ENCODE assay signal across 1 cellular context in genomic region chr13:113296842-113297369, GRCh38.
TF ChIP-seq lines count a peak whose summit lies in the region.

TSS of gene LAMP1 (plus strand) at chr13:113297239. CDS start at chr13:113297435, 196 bp downstream.

TF ChIP-seq in HepG2, 621 proteins besides CTCF, POLR2A, EP300 and RAD21 (continued from another document):
- TF ChIP-seq KDM5A (IDR thresholded peaks at IDR 0.05; ENCODE audit: borderline replicate concordance, low read length) (peak; percentile 100), ZNF343 (CRISPR knock-in tag; IDR thresholded peaks at IDR 0.05) (peak; percentile 92), DRAP1 (CRISPR knock-in tag; IDR thresholded peaks at IDR 0.05) (peak; percentile 51), SRSF9 (IDR thresholded peaks at IDR 0.05; ENCODE audit: borderline replicate concordance, insufficient read depth, low read depth, low read length, poor library complexity, severe bottlenecking) (no peak), ZNF7 (CRISPR knock-in tag; IDR thresholded peaks at IDR 0.05) (peak; percentile 10; the same call in 1 of the 2 replicates), E2F5 (CRISPR knock-in tag; conservative IDR thresholded peaks at IDR 0.05) (peak; percentile 88), NR1H2 (CRISPR knock-in tag; IDR thresholded peaks at IDR 0.05; ENCODE audit: borderline replicate concordance, low read depth) (peak; percentile 97), ZNF513 (CRISPR knock-in tag; conservative IDR thresholded peaks at IDR 0.05) (no peak; the same call in 1 of the 2 replicates), NR2C2 (CRISPR knock-in tag; IDR thresholded peaks at IDR 0.05; ENCODE audit: borderline replicate concordance) (peak; percentile 89), KDM6A (CRISPR knock-in tag; IDR thresholded peaks at IDR 0.05; ENCODE audit: low read depth) (no peak; the same call in 1 of the 2 replicates), IKZF1 (IDR thresholded peaks at IDR 0.05) (no peak), ZNF512 (CRISPR knock-in tag; IDR thresholded peaks at IDR 0.05) (peak; percentile 100), SIN3A (IDR thresholded peaks at IDR 0.05; ENCODE audit: borderline replicate concordance, low read depth, low read length) (peak; percentile 85; the same call in 1 of the 2 replicates), ZFP91 (CRISPR knock-in tag; IDR thresholded peaks at IDR 0.05; ENCODE audit: borderline replicate concordance) (peak; percentile 97), YEATS4 (CRISPR knock-in tag; IDR thresholded peaks at IDR 0.05; ENCODE audit: borderline replicate concordance) (peak; percentile 92), ZSCAN20 (CRISPR knock-in tag; IDR thresholded peaks at IDR 0.05; ENCODE audit: borderline replicate concordance) (peak; percentile 41; the same call in 1 of the 2 replicates), PRPF4 (IDR thresholded peaks at IDR 0.05; ENCODE audit: low read depth, low read length, poor library complexity, severe bottlenecking) (no peak), ZNF703 (CRISPR knock-in tag; IDR thresholded peaks at IDR 0.05; ENCODE audit: borderline replicate concordance) (peak; percentile 85; the same call in 1 of the 2 replicates), ZNF616 (CRISPR knock-in tag; IDR thresholded peaks at IDR 0.05; ENCODE audit: low read depth) (peak; percentile 92), NFE2 (CRISPR knock-in tag; IDR thresholded peaks at IDR 0.05) (peak; percentile 42; the same call in 1 of the 2 replicates), ARID4A (CRISPR knock-in tag; IDR thresholded peaks at IDR 0.05; ENCODE audit: borderline replicate concordance) (peak; percentile 99), ZNF3 (CRISPR knock-in tag; IDR thresholded peaks at IDR 0.05) (no peak), FOXK2 (IDR thresholded peaks at IDR 0.05) (no peak), NFE2L2 (IDR thresholded peaks at IDR 0.05; ENCODE audit: low read length) (no peak), PRDM10 (CRISPR knock-in tag; IDR thresholded peaks at IDR 0.05; ENCODE audit: low read depth) (no peak; the same call in 1 of the 2 replicates), NFATC3 (CRISPR knock-in tag; IDR thresholded peaks at IDR 0.05) (peak; percentile 81; the same call in 1 of the 2 replicates), ZNF205 (CRISPR knock-in tag; IDR thresholded peaks at IDR 0.05) (peak; percentile 95), TRIM22 (IDR thresholded peaks at IDR 0.05) (no peak), SSRP1 (CRISPR knock-in tag; IDR thresholded peaks at IDR 0.05) (no peak), JUNB (CRISPR knock-in tag; IDR thresholded peaks at IDR 0.05; ENCODE audit: borderline replicate concordance) (peak; percentile 10; the same call in 1 of the 2 replicates), PITX1 (CRISPR knock-in tag; IDR thresholded peaks at IDR 0.05) (peak; percentile 70; the same call in 1 of the 2 replicates), KDM1A (CRISPR knock-in tag; IDR thresholded peaks at IDR 0.05) (peak; percentile 51; the same call in 1 of the 2 replicates), ZNF784 (CRISPR knock-in tag; IDR thresholded peaks at IDR 0.05; ENCODE audit: borderline replicate concordance) (peak; percentile 97), ZNF556 (CRISPR knock-in tag; IDR thresholded peaks at IDR 0.05; ENCODE audit: borderline replicate concordance) (peak; percentile 95; the same call in 1 of the 2 replicates), TP53 (CRISPR knock-in tag; conservative IDR thresholded peaks at IDR 0.05) (peak; percentile 59; the same call in 1 of the 2 replicates), ZBTB37 (CRISPR knock-in tag; IDR thresholded peaks at IDR 0.05) (no peak)
